In the genomic region with DNA sequence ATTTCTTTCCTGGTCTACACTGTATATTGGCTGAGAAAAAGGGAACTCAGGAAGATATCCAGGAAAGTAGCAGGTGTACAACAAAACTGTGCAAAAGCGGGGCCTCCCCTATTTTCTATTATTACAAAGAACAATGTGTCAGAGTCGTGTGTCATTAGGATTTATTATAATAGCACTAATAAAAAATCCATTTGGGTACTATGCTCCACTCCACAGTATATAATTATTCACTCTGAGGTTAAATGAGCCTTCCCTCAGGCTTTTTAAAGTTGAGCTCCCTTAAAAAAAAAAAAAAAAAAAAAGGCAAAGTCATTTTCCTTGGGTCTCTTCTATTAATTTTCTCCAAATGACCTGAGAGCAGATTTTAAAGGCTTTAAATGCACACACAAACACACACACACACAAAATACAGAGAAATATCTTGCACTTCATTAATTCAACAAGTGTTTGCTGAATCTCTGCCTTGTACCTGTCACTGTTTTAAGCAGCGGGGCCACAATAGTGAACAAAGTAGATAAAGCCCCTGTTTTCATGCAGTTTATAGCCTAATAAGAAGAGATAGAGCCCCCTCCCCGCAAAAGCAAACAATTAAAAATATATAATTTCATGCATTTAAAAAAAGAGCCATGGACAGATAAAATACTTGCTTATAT, we compare ENCODE assay signal across 15 cellular contexts.
"Had no signal": no experiment of that assay in that cellular context is flagged by ENCODE, and none has a peak within 500 bp of the region (broad histone marks: within the 10 kb centered on the region; RNA-seq: fewer than 3 reads in every experiment).

No MANE protein-coding gene starts in this region.

- DNase-seq: activated CD4-positive, alpha-beta T cell treated with anti-CD3 and anti-CD28 coated beads for 36 hours; activated gamma-delta T cell; amygdala; brain microvascular endothelial cell; endodermal cell; kidney glomerular epithelial cell; mesendoderm; retina; stimulated activated CD4-positive, alpha-beta T cell treated with anti-CD3 and anti-CD28 coated beads, Interleukin-15, amount 100 ng/mL, for 24 hours; stimulated activated CD4-positive, alpha-beta T cell treated with anti-CD3 and anti-CD28 coated beads, Interleukin-4, amount 100 ng/mL, for 24 hours; WERI-Rb-1 had no signal

- H3K9ac ChIP-seq: parathyroid adenoma had no signal

- H3K36me3 ChIP-seq: brain microvascular endothelial cell had no signal

- H3K27ac ChIP-seq: brain microvascular endothelial cell, hepatocyte, parathyroid adenoma had no signal

- H3K27ac Mint-ChIP-seq: activated CD4-positive, alpha-beta T cell treated with anti-CD3 and anti-CD28 coated beads for 36 hours; endodermal cell; stimulated activated naive CD8-positive, alpha-beta T cell treated with anti-CD3 and anti-CD28 coated beads, Interleukin-15, Interleukin-2, amounts not matched to agents 100 ng/mL and 50 ng/mL, for 24 hours had no signal

- H3K4me3 Mint-ChIP-seq: activated naive CD8-positive, alpha-beta T cell had no signal

- ATAC-seq: activated CD4-positive, alpha-beta T cell treated with anti-CD3 and anti-CD28 coated beads for 36 hours had no signal

- H3K27me3 ChIP-seq: brain microvascular endothelial cell, hepatocyte had no signal

- H3K9me3 Mint-ChIP-seq: stimulated activated naive CD8-positive, alpha-beta T cell treated with anti-CD3 and anti-CD28 coated beads, Interleukin-15, Interleukin-2, amounts not matched to agents 100 ng/mL and 50 ng/mL, for 24 hours had no signal

- H3K4me3 ChIP-seq: hepatocyte had no signal

- H3K36me3 Mint-ChIP-seq: activated naive CD8-positive, alpha-beta T cell had no signal

- H3K27me3 Mint-ChIP-seq: activated CD4-positive, alpha-beta T cell treated with anti-CD3 and anti-CD28 coated beads for 36 hours; activated naive CD8-positive, alpha-beta T cell had no signal
